28 cellular contexts compared by ENCODE assay signal in genomic region chr6:3956054-3956453, GRCh38.
A peak's percentile ranks its signal among the peaks of the same experiment; 100 is the strongest.
DNase-seq lines count a peak whose midpoint lies in the region; ATAC-seq and TF ChIP-seq lines count a peak whose summit lies in the region.
"Had no signal": no experiment of that assay in that cellular context is flagged by ENCODE, and none has a peak within 500 bp of the region (broad histone marks: within the 10 kb centered on the region; RNA-seq: fewer than 3 reads in every experiment).

No MANE protein-coding gene starts in this region.

- DNase-seq in breast epithelium (ENCODE audit: low spot score in 2 of 2) (peak in 1 of 2 donors; percentile 67), MCF 10A (ENCODE audit: unreplicated experiment) (no peak), foreskin melanocyte (peak; percentile 96), pons (ENCODE audit: low spot score) (peak; percentile 30), dermis blood vessel endothelial cell (no peak)
- DNase-seq in stimulated activated CD4-positive, alpha-beta T cell treated with anti-CD3 and anti-CD28 coated beads, Interleukin-2, amount 100 ng/mL, for 24 hours: no peak
- DNase-seq: CD8-positive, alpha-beta memory T cell; DMS153; DND-41; H7; NCI-H1048; NCI-H1417 treated with DMSO at 0.1 percent for 48 hours; NCI-H1694 treated with DMSO at 0.1 percent for 48 hours; NCI-H2081 treated with DMSO at 0.1 percent for 48 hours; NCI-H2171; NCI-H226; NCI-H510A; NCI-H69; SHP77 treated with DMSO at 0.1 percent for 48 hours had no signal

- POLR2A ChIA-PET in MCF 10A (lab: Yijun Ruan, JAX): no interaction called here

- H3K27me3 Mint-ChIP-seq in MCF 10A (ENCODE audit: insufficient read depth, unreplicated experiment) (no peaks in the 10 kb centered on the region), brain (peaks cover 6% of the 10 kb centered on the region)

- H3K9me3 ChIP-seq in breast epithelium: no peaks in the 10 kb centered on the region

- H3K27ac Mint-ChIP-seq in MCF 10A (ENCODE audit: low read depth, unreplicated experiment): no peak overlapping the region
- peak overlapping the region in 3 of 5 experiments; percentile 9 to 66 (median 24) for H3K27ac Mint-ChIP-seq in brain
- H3K27ac Mint-ChIP-seq: B cell; CD8-positive, alpha-beta memory T cell; IgD-negative memory B cell had no signal

- no peak for ATAC-seq in GM21447 (IDR thresholded peaks at IDR 0.05; ENCODE audit: unreplicated experiment)
- ATAC-seq: Panc1 had no signal

- H3K4me3 Mint-ChIP-seq in MCF 10A (ENCODE audit: unreplicated experiment) (no peak overlapping the region), brain (peak overlapping the region in 1 of 5 experiments; percentile 13)
- H3K4me3 Mint-ChIP-seq: B cell; CD8-positive, alpha-beta memory T cell; IgD-negative memory B cell had no signal

- no peaks in the 10 kb centered on the region for H3K4me1 ChIP-seq in breast epithelium

- H3K27me3 ChIP-seq in breast epithelium: no peaks in the 10 kb centered on the region

- H3K36me3 Mint-ChIP-seq in MCF 10A (ENCODE audit: insufficient read depth, unreplicated experiment) (no peaks in the 10 kb centered on the region), brain (no peaks in the 10 kb centered on the region)
- H3K36me3 Mint-ChIP-seq: IgD-negative memory B cell had no signal

- TF ChIP-seq CTCF in breast epithelium (IDR thresholded peaks at IDR 0.05) (no peak), MCF 10A (IDR thresholded peaks at IDR 0.05; ENCODE audit: unreplicated experiment) (no peak), brain (conservative IDR thresholded peaks at IDR 0.05) (no peak)

- H3K4me3 ChIP-seq in breast epithelium: no peak overlapping the region
- H3K4me3 ChIP-seq: SK-N-MC had no signal

- H3K27ac ChIP-seq in breast epithelium: peak overlapping the region; percentile 57 to 63
- H3K27ac ChIP-seq: 22Rv1, C4-2B, KMS-11, SK-N-MC had no signal

- BruUV-seq in MCF 10A (replicated peaks; lab: Mats Ljungman, UMichigan): no TSS peak

- no peaks in the 10 kb centered on the region for H3K36me3 ChIP-seq in breast epithelium

- intact Hi-C loops in breast epithelium (cut with DNase I; ENCODE audit: low total_unique reads) (no loop called here), MCF 10A (cut with micrococcal nuclease) (no loop called here)

- no peak for TF ChIP-seq POLR2A in breast epithelium (IDR thresholded peaks at IDR 0.05)

- CTCF ChIA-PET in MCF 10A (lab: Yijun Ruan, JAX): interaction anchor here (0.7 to 1.7 kb wide), 2 partner anchors 22 to 33 kb away, joined by 3 to 6 read pairs; no protein-coding TSS in a partner anchor

- H3K4me1 Mint-ChIP-seq in MCF 10A (ENCODE audit: insufficient read depth, unreplicated experiment) (no peaks in the 10 kb centered on the region), brain (no peaks in the 10 kb centered on the region)
- H3K4me1 Mint-ChIP-seq: B cell; CD8-positive, alpha-beta memory T cell; IgD-negative memory B cell had no signal

- H3K9me3 Mint-ChIP-seq in MCF 10A (ENCODE audit: unreplicated experiment): peaks cover 16% of the 10 kb centered on the region
- H3K9me3 Mint-ChIP-seq in brain: peaks cover 6 to 23% (median 13%) of the 10 kb centered on the region in 5 experiments

Comparison
In these comparisons a context has a peak if more than half of its experiments do, and no peak if none do; other contexts are left out.
1. DNase-seq: peak in foreskin melanocyte (single experiment) and pons (single experiment); none in MCF 10A (single experiment), dermis blood vessel endothelial cell (single experiment) and stimulated activated CD4-positive, alpha-beta T cell treated with anti-CD3 and anti-CD28 coated beads, Interleukin-2, amount 100 ng/mL, for 24 hours (0 of 2).